10 cellular contexts compared by ENCODE assay signal in the genomic region with DNA sequence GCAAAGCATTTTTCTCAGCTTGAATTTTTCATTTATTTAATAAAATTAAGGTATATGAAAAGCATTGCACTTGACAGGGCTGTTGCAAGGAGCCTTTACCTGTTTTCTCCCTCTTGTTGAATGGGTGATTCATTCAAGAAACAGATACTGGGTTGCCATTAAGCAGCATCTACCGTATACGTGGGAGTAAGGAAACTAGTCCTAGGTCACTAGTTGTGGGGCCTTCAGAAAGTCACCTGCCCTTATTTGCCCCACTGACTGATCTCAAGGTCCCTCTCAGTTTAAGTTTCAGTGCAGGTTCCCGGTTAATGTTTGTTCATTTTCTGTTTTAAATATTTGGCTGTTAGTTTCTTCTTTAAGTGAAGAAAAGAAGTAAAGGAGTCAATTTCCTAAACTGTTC. TPM values are rescaled to one million over a fixed set of nuclear protein-coding genes. Genes with fewer than 3 reads are reported as not detected.
DNase-seq lines count a peak whose midpoint lies in the region; ATAC-seq and TF ChIP-seq lines count a peak whose summit lies in the region.
"Had no signal": no experiment of that assay in that cellular context is flagged by ENCODE, and none has a peak within 500 bp of the region (broad histone marks: within the 10 kb centered on the region; RNA-seq: fewer than 3 reads in every experiment).

No MANE protein-coding gene starts in this region.

- TF ChIP-seq CTCF in progenitor cell of endocrine pancreas (IDR thresholded peaks at IDR 0.05; ENCODE audit: unreplicated experiment) (no peak), thyroid gland (IDR thresholded peaks at IDR 0.05) (no peak)

- DNase-seq in activated CD4-positive, alpha-beta T cell treated with anti-CD3 and anti-CD28 coated beads, Interleukin-2, amount 10 ng/mL, durations not matched to agents 24 days and 14 days, result no peak
- no peak for DNase-seq in activated CD4-positive, alpha-beta T cell treated with anti-CD3 and anti-CD28 coated beads for 4 hours
- DNase-seq in progenitor cell of endocrine pancreas (ENCODE audit: low spot score, unreplicated experiment) (no peak), NCI-H82 (lab: John Stamatoyannopoulos, UW) (no peak), thyroid gland (no peak)
- DNase-seq: 8988T; activated effector memory CD4-positive, alpha-beta T cell treated with Interleukin-2 at 50 U/mL for 16 hours had no signal

- ATAC-seq in GM21526 (IDR thresholded peaks at IDR 0.05; ENCODE audit: low FRiP score, unreplicated experiment) (peak; percentile 48), HG03066 (IDR thresholded peaks at IDR 0.05; ENCODE audit: low read depth, unreplicated experiment) (peak; percentile 44), HG03521 (IDR thresholded peaks at IDR 0.05; ENCODE audit: unreplicated experiment) (no peak)

- peak overlapping the region; percentile 88 for H3K27ac Mint-ChIP-seq in activated CD4-positive, alpha-beta T cell treated with anti-CD3 and anti-CD28 coated beads, Interleukin-2, amount 10 ng/mL, durations not matched to agents 24 days and 14 days
- peak overlapping the region; percentile 57 for H3K27ac Mint-ChIP-seq in progenitor cell of endocrine pancreas

- no peaks in the 10 kb centered on the region for H3K9me3 ChIP-seq in thyroid gland

- no peak overlapping the region for H3K4me3 ChIP-seq in thyroid gland (replicated peaks in 1 of 3)

- no peaks in the 10 kb centered on the region for H3K27me3 Mint-ChIP-seq in activated CD4-positive, alpha-beta T cell treated with anti-CD3 and anti-CD28 coated beads, Interleukin-2, amount 10 ng/mL, durations not matched to agents 24 days and 14 days
- H3K27me3 Mint-ChIP-seq in progenitor cell of endocrine pancreas, result no peaks in the 10 kb centered on the region

- peaks cover 4% of the 10 kb centered on the region for H3K9me3 Mint-ChIP-seq in activated CD4-positive, alpha-beta T cell treated with anti-CD3 and anti-CD28 coated beads, Interleukin-2, amount 10 ng/mL, durations not matched to agents 24 days and 14 days
- H3K9me3 Mint-ChIP-seq in progenitor cell of endocrine pancreas (ENCODE audit: low read depth), result peaks cover 11% of the 10 kb centered on the region

- H3K36me3 ChIP-seq in thyroid gland, result no peaks in the 10 kb centered on the region

- H3K36me3 Mint-ChIP-seq in activated CD4-positive, alpha-beta T cell treated with anti-CD3 and anti-CD28 coated beads, Interleukin-2, amount 10 ng/mL, durations not matched to agents 24 days and 14 days (ENCODE audit: low read depth), result peaks cover 4% of the 10 kb centered on the region
- H3K36me3 Mint-ChIP-seq in progenitor cell of endocrine pancreas (ENCODE audit: insufficient read depth), result peaks cover 11% of the 10 kb centered on the region

- H3K4me1 Mint-ChIP-seq in activated CD4-positive, alpha-beta T cell treated with anti-CD3 and anti-CD28 coated beads, Interleukin-2, amount 10 ng/mL, durations not matched to agents 24 days and 14 days, result peaks cover 16% of the 10 kb centered on the region
- no peaks in the 10 kb centered on the region for H3K4me1 Mint-ChIP-seq in progenitor cell of endocrine pancreas (ENCODE audit: low read depth)

- H3K27me3 ChIP-seq in thyroid gland, result no peaks in the 10 kb centered on the region

- TF ChIP-seq POLR2A in thyroid gland (IDR thresholded peaks at IDR 0.05), result no peak

- WGBS in thyroid gland, 2 donors, result 92 to 94% methylated on average over 3 of the region's 3 CpGs

- intact Hi-C loops in activated CD4-positive, alpha-beta T cell treated with anti-CD3 and anti-CD28 coated beads, Interleukin-2, amount 10 ng/mL, durations not matched to agents 24 days and 14 days (cut with micrococcal nuclease), result loop anchor here (2.0 to 10.0 kb wide), 2 partner anchors 33 to 331 kb away; partner anchors contain the start of gene LHFPL1
- intact Hi-C loops in thyroid gland (cut with DNase I), result no loop called here

- H3K27ac ChIP-seq in thyroid gland, result no peak overlapping the region

- peak overlapping the region; percentile 43 for H3K4me3 Mint-ChIP-seq in activated CD4-positive, alpha-beta T cell treated with anti-CD3 and anti-CD28 coated beads, Interleukin-2, amount 10 ng/mL, durations not matched to agents 24 days and 14 days
- no peak overlapping the region for H3K4me3 Mint-ChIP-seq in progenitor cell of endocrine pancreas (ENCODE audit: low read depth)

- H3K4me1 ChIP-seq in thyroid gland, result no peaks in the 10 kb centered on the region

RNA-seq across cellular contexts. Expression of gene LHFPL1, which starts 34.0 kb away (rescaled TPM):
- 0.23 TPM in 1 of 2 replicates, not detected in the other for total RNA-seq in activated CD4-positive, alpha-beta T cell treated with anti-CD3 and anti-CD28 coated beads, Interleukin-2, amount 10 ng/mL, durations not matched to agents 24 days and 14 days
- 3.7 and 4.4 TPM in 2 replicates for total RNA-seq in progenitor cell of endocrine pancreas
- total RNA-seq in thyroid gland, result 1 to 10 TPM; 2.1 to 3.6 (median 2.4) TPM
